Comparison of ENCODE assay signal across 35 cellular contexts in the genomic region with DNA sequence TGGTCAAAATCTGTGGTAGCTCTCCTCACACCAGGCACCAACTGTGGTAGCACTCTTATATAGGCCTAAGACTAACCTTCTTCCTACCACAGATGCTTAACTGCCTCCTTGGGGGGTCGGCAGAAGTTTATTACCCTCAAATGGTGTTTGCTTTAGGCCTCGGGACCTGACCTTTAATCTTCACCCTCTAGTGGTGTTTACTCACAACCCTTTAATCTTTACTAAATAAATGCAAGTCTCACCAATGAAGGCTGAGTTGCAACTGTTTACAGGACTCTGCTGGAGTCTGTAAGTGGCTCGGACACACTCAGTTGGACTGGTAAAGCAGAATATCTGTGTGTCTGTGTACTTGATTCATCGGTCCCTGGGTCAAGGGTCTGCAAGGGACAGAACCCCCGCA. TPM values are rescaled to one million over a fixed set of nuclear protein-coding genes. Genes with fewer than 3 reads are reported as not detected.
"Had no signal": no experiment of that assay in that cellular context is flagged by ENCODE, and none has a peak within 500 bp of the region (broad histone marks: within the 10 kb centered on the region; RNA-seq: fewer than 3 reads in every experiment).

No MANE protein-coding gene starts in this region.

- H3K27me3 ChIP-seq: brain microvascular endothelial cell, SJCRH30 had no signal

- H3K27ac Mint-ChIP-seq: activated CD4-positive, alpha-beta memory T cell treated with anti-CD3 and anti-CD28 coated beads for 36 hours; activated CD4-positive, alpha-beta T cell treated with anti-CD3 and anti-CD28 coated beads for 36 hours; activated naive CD8-positive, alpha-beta T cell treated with anti-CD3 and anti-CD28 coated beads for 36 hours; activated T-helper 17 cell treated with anti-CD3 and anti-CD28 coated beads, Interleukin-2, amount 50 U/mL, for 72 hours had no signal

- H3K27me3 Mint-ChIP-seq: activated naive CD8-positive, alpha-beta T cell treated with anti-CD3 and anti-CD28 coated beads for 36 hours had no signal

- H3K36me3 ChIP-seq: brain microvascular endothelial cell, SJCRH30 had no signal

- H3K27ac ChIP-seq: brain microvascular endothelial cell, SJCRH30, SK-N-MC had no signal

- FAIRE-seq: TTC549 had no signal

- H3K4me1 Mint-ChIP-seq: activated CD4-positive, alpha-beta T cell treated with anti-CD3 and anti-CD28 coated beads for 36 hours; activated naive CD8-positive, alpha-beta T cell treated with anti-CD3 and anti-CD28 coated beads for 36 hours; activated T-helper 17 cell treated with anti-CD3 and anti-CD28 coated beads, Interleukin-2, amount 50 U/mL, for 72 hours had no signal

- H3K36me3 Mint-ChIP-seq: activated naive CD8-positive, alpha-beta T cell treated with anti-CD3 and anti-CD28 coated beads for 36 hours had no signal

- H3K4me1 ChIP-seq: SJCRH30 had no signal

- DNase-seq: activated CD4-positive, alpha-beta memory T cell treated with anti-CD3 and anti-CD28 coated beads for 36 hours; activated CD4-positive, alpha-beta T cell treated with anti-CD3 and anti-CD28 coated beads for 36 hours; activated CD4-positive, alpha-beta T cell treated with anti-CD3 and anti-CD28 coated beads, Interleukin-2, amount 50 U/mL, for 1 hour; activated CD8-positive, alpha-beta memory T cell treated with anti-CD3 and anti-CD28 coated beads, Interleukin-2, amount 50 U/mL, for 4 hours; activated effector memory CD4-positive, alpha-beta T cell treated with anti-CD3 and anti-CD28 coated beads, Interleukin-2, amount 50 U/mL, for 16 hours; activated naive CD4-positive, alpha-beta T cell; activated naive CD4-positive, alpha-beta T cell treated with anti-CD3 and anti-CD28 coated beads, Interleukin-2, amount 50 U/mL, for 16 hours; activated naive CD8-positive, alpha-beta T cell treated with anti-CD3 and anti-CD28 coated beads for 36 hours; activated T-cell treated with anti-CD3 and anti-CD28 coated beads for 4 hours; activated T-cell treated with anti-CD3 and anti-CD28 coated beads, Interleukin-2, amount 50 U/mL, for 4 hours; amniotic stem cell; aorta; brain microvascular endothelial cell; central memory CD4-positive, alpha-beta T cell; MM.1S; NCI-H1092 treated with DMSO at 0.1 percent for 48 hours; NCI-H1417; NCI-H146; NCI-H187; NCI-H2029 treated with DMSO at 0.1 percent for 48 hours; NCI-H2171 treated with DMSO at 0.1 percent for 48 hours; NCI-H2227 treated with DMSO at 0.1 percent for 48 hours; NCI-H446 treated with DMSO at 0.1 percent for 48 hours; SHP77; SJCRH30 had no signal

- ATAC-seq: activated CD4-positive, alpha-beta T cell treated with anti-CD3 and anti-CD28 coated beads for 36 hours; activated CD4-positive, CD25-positive, alpha-beta regulatory T cell treated with anti-CD3 and anti-CD28 coated beads, Interleukin-2, amount 50 U/mL, for 24 hours; activated T-cell treated with anti-CD3 and anti-CD28 coated beads, Interleukin-2, amount 50 U/mL, for 4 hours; activated T-helper 17 cell treated with anti-CD3 and anti-CD28 coated beads, Interleukin-2, amount 50 U/mL, for 72 hours; Panc1 had no signal

- H3K4me3 Mint-ChIP-seq: activated CD4-positive, alpha-beta memory T cell treated with anti-CD3 and anti-CD28 coated beads for 36 hours; activated CD4-positive, alpha-beta T cell treated with anti-CD3 and anti-CD28 coated beads for 36 hours; activated naive CD8-positive, alpha-beta T cell treated with anti-CD3 and anti-CD28 coated beads for 36 hours; activated T-cell treated with anti-CD3 and anti-CD28 coated beads, Interleukin-2, amount 50 U/mL, for 4 hours; activated T-helper 17 cell treated with anti-CD3 and anti-CD28 coated beads, Interleukin-2, amount 50 U/mL, for 72 hours had no signal

- H3K4me3 ChIP-seq: SJCRH30, SK-N-MC had no signal

RNA-seq across cellular contexts. Expression of a gene that starts 29.4 kb away (rescaled TPM):
- total RNA-seq: activated CD4-positive, alpha-beta memory T cell treated with anti-CD3 and anti-CD28 coated beads for 36 hours; activated CD4-positive, alpha-beta T cell treated with anti-CD3 and anti-CD28 coated beads for 36 hours; activated naive CD8-positive, alpha-beta T cell treated with anti-CD3 and anti-CD28 coated beads for 36 hours; activated T-cell treated with anti-CD3 and anti-CD28 coated beads, Interleukin-2, amount 50 U/mL, for 4 hours; activated T-helper 17 cell treated with anti-CD3 and anti-CD28 coated beads, Interleukin-2, amount 50 U/mL, for 72 hours; aorta; cerebellum; LHCN-M2; RPMI7951; SJCRH30; T-helper 1 cell treated with Interleukin-12 subunit alpha and Interleukin-12 subunit beta and Interleukin-4 antibody, amounts not matched to agents 30 ng/mL and 1 ng/mL, for 36 hours; T-helper 2 cell treated with Interferon-gamma antibody and Interleukin-4, amounts not matched to agents 100 ng/mL and 5 ng/mL, for 36 hours had no signal
- polyA plus RNA-seq: aorta had no signal
